In genomic region chr2:3490191-3491158, GRCh38 we compare ENCODE assay signal across 17 cellular contexts. TPM values are rescaled to one million over a fixed set of nuclear protein-coding genes. Genes with fewer than 3 reads are reported as not detected.
DNase-seq lines count a peak whose midpoint lies in the region; ATAC-seq and TF ChIP-seq lines count a peak whose summit lies in the region.
"Had no signal": no experiment of that assay in that cellular context is flagged by ENCODE, and none has a peak within 500 bp of the region (broad histone marks: within the 10 kb centered on the region; RNA-seq: fewer than 3 reads in every experiment).

No MANE protein-coding gene starts in this region.

- H3K27ac ChIP-seq in left ventricle myocardium inferior (replicated peaks) = peak overlapping the region; percentile 27
- H3K27ac ChIP-seq: psoas muscle had no signal

- no peaks in the 10 kb centered on the region for H3K9me3 Mint-ChIP-seq in activated naive CD8-positive, alpha-beta T cell treated with anti-CD3 and anti-CD28 coated beads, Interleukin-2, amount 10 ng/mL, durations not matched to agents 7 days and 5 days
- no peaks in the 10 kb centered on the region for H3K9me3 Mint-ChIP-seq in natural killer cell treated with Interleukin-12 subunit alpha and Interleukin-12 subunit beta and Interleukin-15 and Interleukin-18, amount 100 ng/mL, for 72 hours

- no peak for ATAC-seq in Right ventricle myocardium superior (ENCODE audit: poor library complexity)
- peak; percentile 45 for ATAC-seq in activated naive CD8-positive, alpha-beta T cell treated with anti-CD3 and anti-CD28 coated beads, Interleukin-2, amount 10 ng/mL, durations not matched to agents 7 days and 5 days (ENCODE audit: low read depth)
- peak; percentile 66 to 71 for ATAC-seq in natural killer cell treated with Interleukin-12 subunit alpha and Interleukin-12 subunit beta and Interleukin-15 and Interleukin-18, amount 100 ng/mL, for 72 hours
- no peak for ATAC-seq in GM19452 (IDR thresholded peaks at IDR 0.05; ENCODE audit: unreplicated experiment)
- ATAC-seq: activated CD4-positive, alpha-beta T cell treated with anti-CD3 and anti-CD28 coated beads for 36 hours; HCT116 had no signal

- peaks cover 7% of the 10 kb centered on the region for H3K36me3 ChIP-seq in left ventricle myocardium inferior
- H3K36me3 ChIP-seq: MG63 had no signal

- H3K4me1 ChIP-seq in left ventricle myocardium inferior = peaks cover 24% of the 10 kb centered on the region

- no peak for TF ChIP-seq CTCF in left ventricle myocardium inferior (IDR thresholded peaks at IDR 0.05; ENCODE audit: borderline replicate concordance)

- no peaks in the 10 kb centered on the region for H3K27me3 ChIP-seq in left ventricle myocardium inferior (ENCODE audit: low read depth)
- H3K27me3 ChIP-seq: MG63 had no signal

- no peak overlapping the region for H3K4me3 ChIP-seq in left ventricle myocardium inferior
- H3K4me3 ChIP-seq: MG63, psoas muscle had no signal

- intact Hi-C loops in left ventricle myocardium inferior (cut with micrococcal nuclease) (no loop called here), Right ventricle myocardium superior (cut with DNase I) (no loop called here)

- H3K4me3 Mint-ChIP-seq in activated naive CD8-positive, alpha-beta T cell treated with anti-CD3 and anti-CD28 coated beads, Interleukin-2, amount 10 ng/mL, durations not matched to agents 7 days and 5 days = peak overlapping the region; percentile 47
- peak overlapping the region; percentile 51 for H3K4me3 Mint-ChIP-seq in natural killer cell treated with Interleukin-12 subunit alpha and Interleukin-12 subunit beta and Interleukin-15 and Interleukin-18, amount 100 ng/mL, for 72 hours
- H3K4me3 Mint-ChIP-seq: activated CD4-positive, alpha-beta T cell treated with anti-CD3 and anti-CD28 coated beads for 36 hours; activated naive CD8-positive, alpha-beta T cell had no signal

- H3K9me3 ChIP-seq in left ventricle myocardium inferior (replicated peaks) = peaks cover 6% of the 10 kb centered on the region
- H3K9me3 ChIP-seq: MG63, psoas muscle had no signal

- no peaks in the 10 kb centered on the region for H3K36me3 Mint-ChIP-seq in activated naive CD8-positive, alpha-beta T cell treated with anti-CD3 and anti-CD28 coated beads, Interleukin-2, amount 10 ng/mL, durations not matched to agents 7 days and 5 days
- no peaks in the 10 kb centered on the region for H3K36me3 Mint-ChIP-seq in natural killer cell treated with Interleukin-12 subunit alpha and Interleukin-12 subunit beta and Interleukin-15 and Interleukin-18, amount 100 ng/mL, for 72 hours
- H3K36me3 Mint-ChIP-seq: activated naive CD8-positive, alpha-beta T cell had no signal

- H3K27ac Mint-ChIP-seq in activated naive CD8-positive, alpha-beta T cell treated with anti-CD3 and anti-CD28 coated beads, Interleukin-2, amount 10 ng/mL, durations not matched to agents 7 days and 5 days = peak overlapping the region; percentile 74
- peak overlapping the region; percentile 57 to 63 for H3K27ac Mint-ChIP-seq in natural killer cell treated with Interleukin-12 subunit alpha and Interleukin-12 subunit beta and Interleukin-15 and Interleukin-18, amount 100 ng/mL, for 72 hours
- H3K27ac Mint-ChIP-seq: activated CD4-positive, alpha-beta T cell treated with anti-CD3 and anti-CD28 coated beads for 36 hours; activated naive CD8-positive, alpha-beta T cell had no signal

- DNase-seq in left ventricle myocardium inferior (no peak), Right ventricle myocardium superior (no peak), cerebellar nuclear complex (lab: John Stamatoyannopoulos, UW) (no peak), globus pallidus (ENCODE audit: low spot score) (no peak)
- no peak for DNase-seq in activated naive CD8-positive, alpha-beta T cell treated with anti-CD3 and anti-CD28 coated beads, Interleukin-2, amount 10 ng/mL, durations not matched to agents 7 days and 5 days
- no peak for DNase-seq in natural killer cell treated with Interleukin-12 subunit alpha and Interleukin-12 subunit beta and Interleukin-15 and Interleukin-18, amount 100 ng/mL, for 72 hours (ENCODE audit: low spot score)
- no peak for DNase-seq in stimulated activated naive CD4-positive, alpha-beta T cell (lab: John Stamatoyannopoulos, UW)
- DNase-seq: activated CD4-positive, alpha-beta T cell treated with anti-CD3 and anti-CD28 coated beads for 36 hours; EL; MG63; NCI-H2029; NCI-H524; OCI-M1 had no signal

- POLR2A ChIA-PET in activated naive CD8-positive, alpha-beta T cell treated with anti-CD3 and anti-CD28 coated beads, Interleukin-2, amount 10 ng/mL, durations not matched to agents 7 days and 5 days (lab: Charles Lee) = no interaction called here

- peaks cover 8% of the 10 kb centered on the region for H3K4me1 Mint-ChIP-seq in activated naive CD8-positive, alpha-beta T cell treated with anti-CD3 and anti-CD28 coated beads, Interleukin-2, amount 10 ng/mL, durations not matched to agents 7 days and 5 days
- H3K4me1 Mint-ChIP-seq in natural killer cell treated with Interleukin-12 subunit alpha and Interleukin-12 subunit beta and Interleukin-15 and Interleukin-18, amount 100 ng/mL, for 72 hours (ENCODE audit: low read depth in 2 of 2) = peaks cover 13 to 18% of the 10 kb centered on the region in 2 donors
- H3K4me1 Mint-ChIP-seq: activated CD4-positive, alpha-beta T cell treated with anti-CD3 and anti-CD28 coated beads for 36 hours had no signal

- H3K27me3 Mint-ChIP-seq in activated naive CD8-positive, alpha-beta T cell treated with anti-CD3 and anti-CD28 coated beads, Interleukin-2, amount 10 ng/mL, durations not matched to agents 7 days and 5 days = no peaks in the 10 kb centered on the region
- no peaks in the 10 kb centered on the region for H3K27me3 Mint-ChIP-seq in natural killer cell treated with Interleukin-12 subunit alpha and Interleukin-12 subunit beta and Interleukin-15 and Interleukin-18, amount 100 ng/mL, for 72 hours
- H3K27me3 Mint-ChIP-seq: activated CD4-positive, alpha-beta T cell treated with anti-CD3 and anti-CD28 coated beads for 36 hours; activated naive CD8-positive, alpha-beta T cell had no signal

RNA-seq across cellular contexts. Expression of gene ADI1, which starts 28.9 kb away (rescaled TPM):
- total RNA-seq in left ventricle myocardium inferior (195 TPM), Right ventricle myocardium superior (141 TPM)
- total RNA-seq in activated naive CD8-positive, alpha-beta T cell treated with anti-CD3 and anti-CD28 coated beads, Interleukin-2, amount 10 ng/mL, durations not matched to agents 7 days and 5 days = 10 to 100 TPM; 16.6 to 19.5 TPM
- total RNA-seq in natural killer cell treated with Interleukin-12 subunit alpha and Interleukin-12 subunit beta and Interleukin-15 and Interleukin-18, amount 100 ng/mL, for 72 hours = 10 to 100 TPM; 23.6 to 24.7 TPM

Comparison
In these comparisons a context has a peak if more than half of its experiments do, and no peak if none do; other contexts are left out.
1. ATAC-seq: peak in activated naive CD8-positive, alpha-beta T cell treated with anti-CD3 and anti-CD28 coated beads, Interleukin-2, amount 10 ng/mL, durations not matched to agents 7 days and 5 days (single experiment) and natural killer cell treated with Interleukin-12 subunit alpha and Interleukin-12 subunit beta and Interleukin-15 and Interleukin-18, amount 100 ng/mL, for 72 hours (2 of 2); none in Right ventricle myocardium superior (single experiment) and GM19452 (single experiment).